ENCODE assay signal across 2 cellular contexts in genomic region chr3:139312416-139312815, GRCh38.
TF ChIP-seq lines count a peak whose summit lies in the region.

No MANE protein-coding gene starts in this region.

TF ChIP-seq in SK-N-SH, 30 proteins besides CTCF, POLR2A, EP300 and RAD21 (continued from another document):
- no peak for TF ChIP-seq JUND (IDR thresholded peaks at IDR 0.05)
- TF ChIP-seq TCF12 (IDR thresholded peaks at IDR 0.05) = no peak
- TF ChIP-seq, protein P1, sequence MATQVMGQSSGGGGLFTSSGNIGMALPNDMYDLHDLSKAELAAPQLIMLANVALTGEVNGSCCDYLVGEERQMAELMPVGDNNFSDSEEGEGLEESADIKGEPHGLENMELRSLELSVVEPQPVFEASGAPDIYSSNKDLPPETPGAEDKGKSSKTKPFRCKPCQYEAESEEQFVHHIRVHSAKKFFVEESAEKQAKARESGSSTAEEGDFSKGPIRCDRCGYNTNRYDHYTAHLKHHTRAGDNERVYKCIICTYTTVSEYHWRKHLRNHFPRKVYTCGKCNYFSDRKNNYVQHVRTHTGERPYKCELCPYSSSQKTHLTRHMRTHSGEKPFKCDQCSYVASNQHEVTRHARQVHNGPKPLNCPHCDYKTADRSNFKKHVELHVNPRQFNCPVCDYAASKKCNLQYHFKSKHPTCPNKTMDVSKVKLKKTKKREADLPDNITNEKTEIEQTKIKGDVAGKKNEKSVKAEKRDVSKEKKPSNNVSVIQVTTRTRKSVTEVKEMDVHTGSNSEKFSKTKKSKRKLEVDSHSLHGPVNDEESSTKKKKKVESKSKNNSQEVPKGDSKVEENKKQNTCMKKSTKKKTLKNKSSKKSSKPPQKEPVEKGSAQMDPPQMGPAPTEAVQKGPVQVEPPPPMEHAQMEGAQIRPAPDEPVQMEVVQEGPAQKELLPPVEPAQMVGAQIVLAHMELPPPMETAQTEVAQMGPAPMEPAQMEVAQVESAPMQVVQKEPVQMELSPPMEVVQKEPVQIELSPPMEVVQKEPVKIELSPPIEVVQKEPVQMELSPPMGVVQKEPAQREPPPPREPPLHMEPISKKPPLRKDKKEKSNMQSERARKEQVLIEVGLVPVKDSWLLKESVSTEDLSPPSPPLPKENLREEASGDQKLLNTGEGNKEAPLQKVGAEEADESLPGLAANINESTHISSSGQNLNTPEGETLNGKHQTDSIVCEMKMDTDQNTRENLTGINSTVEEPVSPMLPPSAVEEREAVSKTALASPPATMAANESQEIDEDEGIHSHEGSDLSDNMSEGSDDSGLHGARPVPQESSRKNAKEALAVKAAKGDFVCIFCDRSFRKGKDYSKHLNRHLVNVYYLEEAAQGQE (IDR thresholded peaks at IDR 0.05; ENCODE audit: low read depth, low read length) = no peak
- TF ChIP-seq FOSL2 (IDR thresholded peaks at IDR 0.05; ENCODE audit: borderline replicate concordance, low read depth) = no peak
- TF ChIP-seq RXRA (IDR thresholded peaks at IDR 0.05; ENCODE audit: borderline replicate concordance, low read depth) = no peak
- TF ChIP-seq MXI1 (IDR thresholded peaks at IDR 0.05; ENCODE audit: low read depth, low read length) = no peak
- TF ChIP-seq NRF1 (IDR thresholded peaks at IDR 0.05; ENCODE audit: low read depth, low read length) = no peak
- no peak for TF ChIP-seq USF2 (IDR thresholded peaks at IDR 0.05; ENCODE audit: borderline replicate concordance, low read depth, low read length)
- TF ChIP-seq ELF1 (IDR thresholded peaks at IDR 0.05) = no peak
- TF ChIP-seq MAX (IDR thresholded peaks at IDR 0.05; ENCODE audit: low read depth) = no peak
- TF ChIP-seq YY1 (IDR thresholded peaks at IDR 0.05; ENCODE audit: low read depth) = no peak
- TF ChIP-seq NFIC (IDR thresholded peaks at IDR 0.05; ENCODE audit: borderline replicate concordance) = no peak
- no peak for TF ChIP-seq MEF2A (IDR thresholded peaks at IDR 0.05; ENCODE audit: borderline replicate concordance, low read depth)
- TF ChIP-seq ZBTB33 (IDR thresholded peaks at IDR 0.05; ENCODE audit: borderline replicate concordance, low read depth) = no peak
- no peak for TF ChIP-seq EZH2phosphoT487 (IDR thresholded peaks at IDR 0.05; ENCODE audit: borderline replicate concordance, low read depth)
- no peak for TF ChIP-seq POLR2AphosphoS5 (IDR thresholded peaks at IDR 0.05; ENCODE audit: low read depth, low read length)
TF ChIP-seq in SK-N-SH: peak in this region for 0.

TF ChIP-seq in SK-N-SH treated with all-trans-retinoic acid at 6 μM for 48 hours, 23 proteins besides CTCF, POLR2A, EP300 and RAD21 (continued from another document):
- TF ChIP-seq ARNTL (CRISPR knock-in tag; IDR thresholded peaks at IDR 0.05; ENCODE audit: borderline replicate concordance, low read depth) (no peak), POU6F1 (CRISPR knock-in tag; IDR thresholded peaks at IDR 0.05; ENCODE audit: borderline replicate concordance, low read depth) (no peak), ZC3H10 (CRISPR knock-in tag; IDR thresholded peaks at IDR 0.05) (no peak), ZNF8 (CRISPR knock-in tag; IDR thresholded peaks at IDR 0.05) (no peak), GLIS3 (CRISPR knock-in tag; IDR thresholded peaks at IDR 0.05) (no peak), RARB (CRISPR knock-in tag; IDR thresholded peaks at IDR 0.05) (no peak), TCF4 (CRISPR knock-in tag; IDR thresholded peaks at IDR 0.05; ENCODE audit: borderline replicate concordance) (no peak), BACH2 (CRISPR knock-in tag; IDR thresholded peaks at IDR 0.05; ENCODE audit: borderline replicate concordance) (no peak)
- TF ChIP-seq, protein P2, sequence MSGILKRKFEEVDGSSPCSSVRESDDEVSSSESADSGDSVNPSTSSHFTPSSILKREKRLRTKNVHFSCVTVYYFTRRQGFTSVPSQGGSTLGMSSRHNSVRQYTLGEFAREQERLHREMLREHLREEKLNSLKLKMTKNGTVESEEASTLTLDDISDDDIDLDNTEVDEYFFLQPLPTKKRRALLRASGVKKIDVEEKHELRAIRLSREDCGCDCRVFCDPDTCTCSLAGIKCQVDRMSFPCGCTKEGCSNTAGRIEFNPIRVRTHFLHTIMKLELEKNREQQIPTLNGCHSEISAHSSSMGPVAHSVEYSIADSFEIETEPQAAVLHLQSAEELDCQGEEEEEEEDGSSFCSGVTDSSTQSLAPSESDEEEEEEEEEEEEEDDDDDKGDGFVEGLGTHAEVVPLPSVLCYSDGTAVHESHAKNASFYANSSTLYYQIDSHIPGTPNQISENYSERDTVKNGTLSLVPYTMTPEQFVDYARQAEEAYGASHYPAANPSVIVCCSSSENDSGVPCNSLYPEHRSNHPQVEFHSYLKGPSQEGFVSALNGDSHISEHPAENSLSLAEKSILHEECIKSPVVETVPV (CRISPR knock-in tag; IDR thresholded peaks at IDR 0.05) = no peak
TF ChIP-seq in SK-N-SH treated with all-trans-retinoic acid at 6 μM for 48 hours: peak in this region for 0.
